ENCODE assay signal across 12 cellular contexts in genomic region chr14:51654549-51654879, GRCh38. TPM values are rescaled to one million over a fixed set of nuclear protein-coding genes. Genes with fewer than 3 reads are reported as not detected.
A peak's percentile ranks its signal among the peaks of the same experiment; 100 is the strongest.
DNase-seq lines count a peak whose midpoint lies in the region; ATAC-seq and TF ChIP-seq lines count a peak whose summit lies in the region.
"Had no signal": no experiment of that assay in that cellular context is flagged by ENCODE, and none has a peak within 500 bp of the region (broad histone marks: within the 10 kb centered on the region; RNA-seq: fewer than 3 reads in every experiment).

No MANE protein-coding gene starts in this region.

- no peak for TF ChIP-seq CTCF in BE2C (IDR thresholded peaks at IDR 0.05; ENCODE audit: low read depth, low read length)
- no peak for TF ChIP-seq CTCF in WI38 (IDR thresholded peaks at IDR 0.05; ENCODE audit: low read depth, low read length)
- TF ChIP-seq CTCF in fibroblast of pulmonary artery (IDR thresholded peaks at IDR 0.05; ENCODE audit: low read length, missing control alignments), result no peak
- TF ChIP-seq CTCF in retinal pigment epithelial cell (conservative IDR thresholded peaks at IDR 0.05; ENCODE audit: low read depth, low read length), result no peak

- peak overlapping the region; percentile 83 for H3K4me3 ChIP-seq in BE2C (ENCODE audit: low read depth, low read length)
- peak overlapping the region; percentile 93 for H3K4me3 ChIP-seq in WI38 (ENCODE audit: low read depth, low read length)
- peak overlapping the region; percentile 78 for H3K4me3 ChIP-seq in fibroblast of pulmonary artery (replicated peaks; ENCODE audit: low read depth, low read length)
- peak overlapping the region; percentile 92 for H3K4me3 ChIP-seq in retinal pigment epithelial cell (ENCODE audit: low read length)

- intact Hi-C loops in posterior cingulate gyrus (cut with DNase I), result no loop called here

- no peaks in the 10 kb centered on the region for H3K9me3 ChIP-seq in BE2C

- DNase-seq in BE2C, result no peak
- no peak for DNase-seq in fibroblast of pulmonary artery (ENCODE audit: low read depth)
- DNase-seq in retinal pigment epithelial cell (ENCODE audit: low read depth), result no peak
- DNase-seq in stimulated activated CD4-positive, alpha-beta T cell treated with anti-CD3 and anti-CD28 coated beads, Interleukin-4, amount 100 ng/mL, for 4 hours, result no peak
- no peak for DNase-seq in NCI-H1048 (lab: John Stamatoyannopoulos, UW)
- DNase-seq in posterior cingulate gyrus, result no peak
- DNase-seq: foreskin keratinocyte; naive B cell; stimulated activated CD8-positive, alpha-beta memory T cell treated with anti-CD3 and anti-CD28 coated beads, Interleukin-4, amount 100 ng/mL, for 48 hours; T-helper 17 cell had no signal

- peaks cover 3% of the 10 kb centered on the region for H3K36me3 ChIP-seq in BE2C

- no peaks in the 10 kb centered on the region for H3K27me3 ChIP-seq in BE2C
- H3K27me3 ChIP-seq: foreskin keratinocyte had no signal

- peaks cover 16% of the 10 kb centered on the region for H3K4me1 ChIP-seq in BE2C

- ATAC-seq in HG02884 (IDR thresholded peaks at IDR 0.05; ENCODE audit: unreplicated experiment), result no peak
- ATAC-seq: foreskin keratinocyte, T-helper 17 cell had no signal

RNA-seq across cellular contexts. Expression of gene FRMD6, which starts 2.8 kb away (rescaled TPM):
- polyA plus RNA-seq in BE2C (2012; ENCODE audit: insufficient read depth, insufficient read length, low read depth), result 4.9 TPM
